In genomic region chr15:39381517-39381916, GRCh38 we compare ENCODE assay signal across 15 cellular contexts.
DNase-seq lines count a peak whose midpoint lies in the region; ATAC-seq, FAIRE-seq and TF ChIP-seq lines count a peak whose summit lies in the region.
"Had no signal": no experiment of that assay in that cellular context is flagged by ENCODE, and none has a peak within 500 bp of the region (broad histone marks: within the 10 kb centered on the region; RNA-seq: fewer than 3 reads in every experiment).

No MANE protein-coding gene starts in this region.

- FAIRE-seq in RCC 7860 (lab: Jason Lieb, UNC) = no peak
- FAIRE-seq: HepG2, small intestine had no signal

- no peaks in the 10 kb centered on the region for H3K9me3 Mint-ChIP-seq in activated CD8-positive, alpha-beta T cell treated with anti-CD3 and anti-CD28 coated beads, Interleukin-2, amount 10 ng/mL, durations not matched to agents 7 days and 5 days (ENCODE audit: insufficient read depth)
- H3K9me3 Mint-ChIP-seq: activated CD4-positive, alpha-beta T cell treated with anti-CD3 and anti-CD28 coated beads, Interleukin-2, amount 10 ng/mL, durations not matched to agents 24 days and 14 days; type B pancreatic cell had no signal

- no peak overlapping the region for H3K4me3 Mint-ChIP-seq in activated CD8-positive, alpha-beta T cell treated with anti-CD3 and anti-CD28 coated beads, Interleukin-2, amount 10 ng/mL, durations not matched to agents 7 days and 5 days
- H3K4me3 Mint-ChIP-seq: activated CD4-positive, alpha-beta T cell treated with anti-CD3 and anti-CD28 coated beads, Interleukin-2, amount 10 ng/mL, durations not matched to agents 24 days and 14 days; type B pancreatic cell had no signal

- DNase-seq in GM12865 (ENCODE audit: low read depth) (peak; percentile 37), glomerular visceral epithelial cell (ENCODE audit: extremely low spot score) (peak; percentile 49), RCC 7860 (ENCODE audit: low spot score) (no peak), HPDE6-E6E7 (ENCODE audit: extremely low spot score) (no peak)
- no peak for DNase-seq in stimulated activated CD4-positive, alpha-beta T cell treated with anti-CD3 and anti-CD28 coated beads, Interleukin-1b, Interleukin-23, amount 100 ng/mL, for 48 hours
- DNase-seq in activated CD8-positive, alpha-beta T cell treated with anti-CD3 and anti-CD28 coated beads, Interleukin-2, amount 10 ng/mL, durations not matched to agents 7 days and 5 days = no peak
- DNase-seq: activated CD4-positive, alpha-beta T cell treated with anti-CD3 and anti-CD28 coated beads, Interleukin-2, amount 10 ng/mL, durations not matched to agents 24 days and 14 days; activated gamma-delta T cell; esophagus squamous epithelium; NCI-H2029 treated with DMSO at 0.1 percent for 48 hours; small intestine had no signal

- ATAC-seq in GM21528 (IDR thresholded peaks at IDR 0.05; ENCODE audit: low FRiP score, unreplicated experiment) = peak; percentile 70
- peak; percentile 82 for ATAC-seq in HG03432 (IDR thresholded peaks at IDR 0.05; ENCODE audit: unreplicated experiment)
- no peak for ATAC-seq in activated CD8-positive, alpha-beta T cell treated with anti-CD3 and anti-CD28 coated beads, Interleukin-2, amount 10 ng/mL, durations not matched to agents 7 days and 5 days
- ATAC-seq: HepG2 had no signal

- no peak overlapping the region for H3K4me3 ChIP-seq in GM12865 (ENCODE audit: low read depth, low read length)
- H3K4me3 ChIP-seq: esophagus squamous epithelium had no signal

- peaks cover 8% of the 10 kb centered on the region for H3K27me3 Mint-ChIP-seq in activated CD8-positive, alpha-beta T cell treated with anti-CD3 and anti-CD28 coated beads, Interleukin-2, amount 10 ng/mL, durations not matched to agents 7 days and 5 days (ENCODE audit: low read depth)

- CTCF ChIA-PET in activated CD8-positive, alpha-beta T cell treated with anti-CD3 and anti-CD28 coated beads, Interleukin-2, amount 10 ng/mL, durations not matched to agents 7 days and 5 days (lab: Charles Lee) = interaction anchor here (0.7 kb wide), 1 partner anchor 171 kb away, joined by 3 read pairs; no protein-coding TSS in a partner anchor

- no peaks in the 10 kb centered on the region for H3K36me3 Mint-ChIP-seq in activated CD8-positive, alpha-beta T cell treated with anti-CD3 and anti-CD28 coated beads, Interleukin-2, amount 10 ng/mL, durations not matched to agents 7 days and 5 days (ENCODE audit: low read depth)
- H3K36me3 Mint-ChIP-seq: type B pancreatic cell had no signal

- POLR2A ChIA-PET in activated CD8-positive, alpha-beta T cell treated with anti-CD3 and anti-CD28 coated beads, Interleukin-2, amount 10 ng/mL, durations not matched to agents 7 days and 5 days (lab: Charles Lee) = no interaction called here

- no peak overlapping the region for H3K27ac Mint-ChIP-seq in activated CD8-positive, alpha-beta T cell treated with anti-CD3 and anti-CD28 coated beads, Interleukin-2, amount 10 ng/mL, durations not matched to agents 7 days and 5 days
- H3K27ac Mint-ChIP-seq: activated CD4-positive, alpha-beta T cell treated with anti-CD3 and anti-CD28 coated beads, Interleukin-2, amount 10 ng/mL, durations not matched to agents 24 days and 14 days; type B pancreatic cell had no signal

- no peaks in the 10 kb centered on the region for H3K4me1 Mint-ChIP-seq in activated CD8-positive, alpha-beta T cell treated with anti-CD3 and anti-CD28 coated beads, Interleukin-2, amount 10 ng/mL, durations not matched to agents 7 days and 5 days (ENCODE audit: low read depth)
- H3K4me1 Mint-ChIP-seq: activated CD4-positive, alpha-beta T cell treated with anti-CD3 and anti-CD28 coated beads, Interleukin-2, amount 10 ng/mL, durations not matched to agents 24 days and 14 days had no signal

- TF ChIP-seq CTCF in GM12865 (IDR thresholded peaks at IDR 0.05; ENCODE audit: insufficient read depth, low read depth, low read length, missing control alignments) = no peak

Comparison
In these comparisons a context has a peak if more than half of its experiments do, and no peak if none do; other contexts are left out.
1. DNase-seq: peak in GM12865 (single experiment) and glomerular visceral epithelial cell (single experiment); none in stimulated activated CD4-positive, alpha-beta T cell treated with anti-CD3 and anti-CD28 coated beads, Interleukin-1b, Interleukin-23, amount 100 ng/mL, for 48 hours (single experiment), RCC 7860 (single experiment), activated CD8-positive, alpha-beta T cell treated with anti-CD3 and anti-CD28 coated beads, Interleukin-2, amount 10 ng/mL, durations not matched to agents 7 days and 5 days (single experiment) and HPDE6-E6E7 (single experiment).